Comparison of ENCODE assay signal across 18 cellular contexts in the genomic region with DNA sequence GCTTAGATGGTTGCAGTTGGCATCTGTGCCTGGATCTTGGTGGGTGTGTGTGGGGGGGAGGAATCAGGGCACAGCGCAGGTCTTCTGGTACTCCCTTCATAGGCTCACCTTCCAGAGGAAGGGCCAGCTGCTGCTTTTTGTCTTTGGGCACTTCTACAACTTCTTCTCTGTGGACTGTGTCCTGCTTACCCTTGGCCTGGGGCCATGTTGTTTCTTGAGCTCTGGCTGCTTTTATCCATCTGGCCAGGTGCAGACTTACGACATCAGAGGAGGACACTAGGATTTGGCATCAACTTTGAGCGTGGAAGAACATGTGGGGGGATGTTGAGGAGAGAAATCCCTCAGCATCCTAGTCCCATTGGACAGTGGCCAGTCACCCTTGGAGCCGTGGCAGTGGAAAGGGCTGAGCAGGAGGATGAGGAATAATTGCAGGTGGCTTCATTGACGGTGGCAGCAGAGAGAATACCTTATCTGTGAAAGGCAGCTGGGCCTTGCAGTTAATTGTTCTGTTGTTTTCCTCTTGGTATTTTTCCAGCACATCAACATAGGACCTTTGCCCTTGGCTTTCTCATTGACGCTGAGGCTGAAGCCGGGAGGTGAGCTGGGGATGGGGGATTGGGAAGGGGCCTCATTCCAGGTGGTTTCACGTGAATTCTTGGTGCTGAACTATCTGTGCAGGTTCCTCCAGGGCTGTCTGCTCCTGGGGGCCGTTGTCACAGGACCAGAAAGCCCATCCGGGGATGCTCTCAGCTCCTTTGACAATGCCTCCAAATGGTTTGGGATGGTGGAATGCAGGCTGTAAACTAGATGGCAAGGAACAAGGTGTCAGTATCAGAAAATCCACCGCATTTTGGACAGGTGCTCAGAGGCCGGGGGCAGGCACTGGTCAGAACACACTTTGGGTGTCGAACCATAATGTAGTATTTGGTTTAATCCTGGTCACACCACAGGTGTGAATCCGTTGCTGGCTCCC. TPM values are rescaled to one million over a fixed set of nuclear protein-coding genes. Genes with fewer than 3 reads are reported as not detected.
DNase-seq lines count a peak whose midpoint lies in the region; ATAC-seq lines count a peak whose summit lies in the region.
"Had no signal": no experiment of that assay in that cellular context is flagged by ENCODE, and none has a peak within 500 bp of the region (broad histone marks: within the 10 kb centered on the region; RNA-seq: fewer than 3 reads in every experiment).

No MANE protein-coding gene starts in this region.

- H3K27me3 Mint-ChIP-seq in activated T-helper 1 cell treated with anti-CD3 and anti-CD28 coated beads, Interleukin-12 subunit alpha, Interleukin-12 subunit beta, Interleukin-2, Interleukin-4 antibody, amounts not matched to agents 30 ng/mL and 10 ng/mL and 1 ng/mL, durations not matched to agents 14 hours and 24 hours and 36 hours (ENCODE audit: insufficient read depth): peaks cover 12% of the 10 kb centered on the region

- H3K9me3 Mint-ChIP-seq in activated T-helper 1 cell treated with anti-CD3 and anti-CD28 coated beads, Interleukin-12 subunit alpha, Interleukin-12 subunit beta, Interleukin-2, Interleukin-4 antibody, amounts not matched to agents 30 ng/mL and 10 ng/mL and 1 ng/mL, durations not matched to agents 14 hours and 24 hours and 36 hours: peaks cover 10% of the 10 kb centered on the region

- H3K4me3 Mint-ChIP-seq in activated T-helper 1 cell treated with anti-CD3 and anti-CD28 coated beads, Interleukin-12 subunit alpha, Interleukin-12 subunit beta, Interleukin-2, Interleukin-4 antibody, amounts not matched to agents 30 ng/mL and 10 ng/mL and 1 ng/mL, durations not matched to agents 14 hours and 24 hours and 36 hours: no peak overlapping the region

- ATAC-seq in Right ventricle myocardium inferior (no peak), left ventricle myocardium superior (no peak), left colon (peak; percentile 56)
- ATAC-seq: A549, Panc1 had no signal

- DNase-seq in Right ventricle myocardium inferior (ENCODE audit: missing footprints) (peak; percentile 25), left ventricle myocardium superior (no peak), left colon (no peak), DMS153 treated with DMSO at 0.1 percent for 48 hours (lab: John Stamatoyannopoulos, UW; ENCODE audit: unreplicated experiment) (no peak), activated T-cell treated with anti-CD3 and anti-CD28 coated beads for 4 hours (no peak), AG08396 (ENCODE audit: low spot score) (no peak), putamen (ENCODE audit: low spot score) (no peak)
- no peak for DNase-seq in activated T-helper 1 cell treated with anti-CD3 and anti-CD28 coated beads, Interleukin-12 subunit alpha, Interleukin-12 subunit beta, Interleukin-2, Interleukin-4 antibody, amounts not matched to agents 30 ng/mL and 10 ng/mL and 1 ng/mL, durations not matched to agents 14 hours and 24 hours and 36 hours (ENCODE audit: low spot score)
- DNase-seq: Calu3, DMS79, GM23248, NCI-H1092, NCI-H1930, NCI-H524 treated with DMSO at 0.1 percent for 48 hours, Right ventricle myocardium superior, SK-N-SH had no signal

- peaks cover 78% of the 10 kb centered on the region for H3K4me1 Mint-ChIP-seq in activated T-helper 1 cell treated with anti-CD3 and anti-CD28 coated beads, Interleukin-12 subunit alpha, Interleukin-12 subunit beta, Interleukin-2, Interleukin-4 antibody, amounts not matched to agents 30 ng/mL and 10 ng/mL and 1 ng/mL, durations not matched to agents 14 hours and 24 hours and 36 hours (ENCODE audit: low read depth)

- intact Hi-C loops in Right ventricle myocardium inferior (cut with DNase I) (no loop called here), left ventricle myocardium superior (cut with micrococcal nuclease) (no loop called here), left colon (cut with DNase I, micrococcal nuclease) (no loop called here)
- intact Hi-C loops in activated T-helper 1 cell treated with anti-CD3 and anti-CD28 coated beads, Interleukin-12 subunit alpha, Interleukin-12 subunit beta, Interleukin-2, Interleukin-4 antibody, amounts not matched to agents 30 ng/mL and 10 ng/mL and 1 ng/mL, durations not matched to agents 14 hours and 24 hours and 36 hours (cut with micrococcal nuclease): loop anchor here (5.0 to 10.0 kb wide), 4 partner anchors 317 to 1393 kb away; a partner anchor contains a TSS

- H3K36me3 Mint-ChIP-seq in activated T-helper 1 cell treated with anti-CD3 and anti-CD28 coated beads, Interleukin-12 subunit alpha, Interleukin-12 subunit beta, Interleukin-2, Interleukin-4 antibody, amounts not matched to agents 30 ng/mL and 10 ng/mL and 1 ng/mL, durations not matched to agents 14 hours and 24 hours and 36 hours (ENCODE audit: low read depth): peaks cover 9% of the 10 kb centered on the region

- peak overlapping the region; percentile 40 for H3K27ac Mint-ChIP-seq in activated T-helper 1 cell treated with anti-CD3 and anti-CD28 coated beads, Interleukin-12 subunit alpha, Interleukin-12 subunit beta, Interleukin-2, Interleukin-4 antibody, amounts not matched to agents 30 ng/mL and 10 ng/mL and 1 ng/mL, durations not matched to agents 14 hours and 24 hours and 36 hours

RNA-seq across cellular contexts. Expression of a gene that starts 9.7 kb away (rescaled TPM):
- total RNA-seq in Right ventricle myocardium inferior: 1.4 TPM
- 1.8 TPM for total RNA-seq in left ventricle myocardium superior
- 5.0 and 5.2 TPM in 2 replicates for total RNA-seq in activated T-helper 1 cell treated with anti-CD3 and anti-CD28 coated beads, Interleukin-12 subunit alpha, Interleukin-12 subunit beta, Interleukin-2, Interleukin-4 antibody, amounts not matched to agents 30 ng/mL and 10 ng/mL and 1 ng/mL, durations not matched to agents 14 hours and 24 hours and 36 hours
- total RNA-seq in left colon: 1 to 10 TPM in 1 of 2 donors, under 1 TPM in 1; 0.31 to 1.1 TPM
